ENCODE assay signal across 19 cellular contexts in the genomic region with DNA sequence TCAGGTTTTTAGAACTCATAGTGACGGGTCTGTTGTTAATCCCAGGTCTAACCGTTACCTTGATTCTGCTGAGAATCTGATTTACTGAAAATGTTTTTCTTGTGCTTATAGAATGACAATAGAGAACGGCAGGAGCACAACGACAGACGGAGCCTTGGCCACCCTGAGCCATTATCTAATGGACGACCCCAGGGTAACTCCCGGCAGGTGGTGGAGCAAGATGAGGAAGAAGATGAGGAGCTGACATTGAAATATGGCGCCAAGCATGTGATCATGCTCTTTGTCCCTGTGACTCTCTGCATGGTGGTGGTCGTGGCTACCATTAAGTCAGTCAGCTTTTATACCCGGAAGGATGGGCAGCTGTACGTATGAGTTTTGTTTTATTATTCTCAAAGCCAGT. TPM values are rescaled to one million over a fixed set of nuclear protein-coding genes. Genes with fewer than 3 reads are reported as not detected.
DNase-seq lines count a peak whose midpoint lies in the region; ATAC-seq and TF ChIP-seq lines count a peak whose summit lies in the region.
"Had no signal": no experiment of that assay in that cellular context is flagged by ENCODE, and none has a peak within 500 bp of the region (broad histone marks: within the 10 kb centered on the region; RNA-seq: fewer than 3 reads in every experiment).

No MANE protein-coding gene starts in this region.

- H3K79me2 ChIP-seq in GM23338 (replicated peaks; ENCODE audit: insufficient read depth) = no peaks in the 10 kb centered on the region

- TF ChIP-seq EP300 in ovary (IDR thresholded peaks at IDR 0.05) = no peak

- H3K9me3 Mint-ChIP-seq in GM23338 (no peaks in the 10 kb centered on the region), osteocyte (ENCODE audit: unreplicated experiment) (no peaks in the 10 kb centered on the region)

- H3K27me3 ChIP-seq in GM23338 (ENCODE audit: insufficient read depth) = no peaks in the 10 kb centered on the region
- H3K27me3 ChIP-seq in dorsolateral prefrontal cortex = no peaks in the 10 kb centered on the region
- H3K27me3 ChIP-seq in ovary = no peaks in the 10 kb centered on the region
- H3K27me3 ChIP-seq in BE2C = no peaks in the 10 kb centered on the region
- H3K27me3 ChIP-seq: SJCRH30 had no signal

- peak overlapping the region; percentile 58; the same call in 1 of the 2 replicates for H3K4me2 ChIP-seq in GM23338
- H3K4me2 ChIP-seq: A549, KMS-11 had no signal

- H3K36me3 ChIP-seq in GM23338 (ENCODE audit: insufficient read depth) (no peaks in the 10 kb centered on the region; the same call in 1 of the 2 replicates), ovary (no peaks in the 10 kb centered on the region), BE2C (peaks cover 14% of the 10 kb centered on the region)
- H3K36me3 ChIP-seq: SJCRH30 had no signal

- no peaks in the 10 kb centered on the region for H3K9me3 ChIP-seq in ovary
- no peaks in the 10 kb centered on the region for H3K9me3 ChIP-seq in BE2C
- H3K9me3 ChIP-seq: A549, SJCRH30 had no signal

- H3K4me3 Mint-ChIP-seq in GM23338 (no peak overlapping the region), osteocyte (ENCODE audit: unreplicated experiment) (no peak overlapping the region)
- H3K4me3 Mint-ChIP-seq: B cell had no signal

- H3F3A ChIP-seq in GM23338 (replicated peaks; ENCODE audit: low read depth) = peaks cover 15% of the 10 kb centered on the region

- H3K27me3 Mint-ChIP-seq in GM23338 (ENCODE audit: insufficient read depth, low read depth, poor library complexity) (peaks cover 3% of the 10 kb centered on the region), osteocyte (ENCODE audit: unreplicated experiment) (no peaks in the 10 kb centered on the region)
- H3K27me3 Mint-ChIP-seq: B cell had no signal

- 82 to 87% (median 83%) methylated on average over 11 of the region's 11 CpGs for WGBS in ovary, 3 donors

- H3K27ac Mint-ChIP-seq in GM23338 = no peak overlapping the region; the same call in 1 of the 2 replicates
- H3K27ac Mint-ChIP-seq in osteocyte (ENCODE audit: unreplicated experiment) = no peak overlapping the region
- H3K27ac Mint-ChIP-seq: B cell had no signal

- H3K4me1 Mint-ChIP-seq in GM23338 (peaks cover 20% of the 10 kb centered on the region), osteocyte (ENCODE audit: unreplicated experiment) (no peaks in the 10 kb centered on the region)
- H3K4me1 Mint-ChIP-seq: B cell had no signal

- intact Hi-C loops in dorsolateral prefrontal cortex (cut with DNase I) = loop anchor here (5.0 to 10.0 kb wide), 4 partner anchors 52 to 302 kb away; no protein-coding TSS in a partner anchor
- intact Hi-C loops in ovary (cut with DNase I) = loop anchor here (5.0 to 10.0 kb wide), 4 partner anchors 104 to 304 kb away; no protein-coding TSS in a partner anchor

- H3K36me3 Mint-ChIP-seq in GM23338 (ENCODE audit: low read depth) = peaks cover 41% of the 10 kb centered on the region
- H3K36me3 Mint-ChIP-seq in osteocyte (ENCODE audit: unreplicated experiment) = peaks cover 46% of the 10 kb centered on the region

- no peaks in the 10 kb centered on the region for H3K9me2 ChIP-seq in GM23338 (ENCODE audit: insufficient read depth)

- peaks cover 15% of the 10 kb centered on the region for H3K4me1 ChIP-seq in GM23338 (ENCODE audit: insufficient read depth)
- H3K4me1 ChIP-seq in ovary (ENCODE audit: insufficient read depth) = no peaks in the 10 kb centered on the region
- H3K4me1 ChIP-seq in BE2C = no peaks in the 10 kb centered on the region
- H3K4me1 ChIP-seq: A549, SJCRH30 had no signal

- no peak overlapping the region for H3K27ac ChIP-seq in GM23338 (ENCODE audit: low read depth)
- peak overlapping the region; percentile 54 for H3K27ac ChIP-seq in VCaP
- peak overlapping the region in 53 of 59 donors; percentile 30 to 99 (median 96) for H3K27ac ChIP-seq in dorsolateral prefrontal cortex
- no peak overlapping the region for H3K27ac ChIP-seq in ovary
- H3K27ac ChIP-seq: A549, KMS-11, SJCRH30 had no signal

- peaks cover 7% of the 10 kb centered on the region for H4K20me1 ChIP-seq in GM23338 (replicated peaks; ENCODE audit: insufficient read depth)

- H3K4me3 ChIP-seq in GM23338 = no peak overlapping the region
- no peak overlapping the region for H3K4me3 ChIP-seq in dorsolateral prefrontal cortex
- no peak overlapping the region for H3K4me3 ChIP-seq in ovary
- H3K4me3 ChIP-seq in BE2C (ENCODE audit: low read depth, low read length) = no peak overlapping the region
- H3K4me3 ChIP-seq: A549, SJCRH30 had no signal

- no peak overlapping the region for H2AFZ ChIP-seq in GM23338

- peak; percentile 11 for DNase-seq in GM23338 (ENCODE audit: low spot score)
- no peak for DNase-seq in dorsolateral prefrontal cortex
- DNase-seq in osteocyte (ENCODE audit: extremely low spot score, unreplicated experiment) = peak; percentile 57
- DNase-seq in ovary = no peak
- DNase-seq in BE2C = no peak
- DNase-seq in GM20000 (ENCODE audit: low spot score) = no peak
- no peak for DNase-seq in DMS79 (lab: John Stamatoyannopoulos, UW)
- DNase-seq: HCEC 1CT, IMR-90, MV-4-11, NCI-H187, NCI-H446, NCI-H526, OCI-M1, SJCRH30 had no signal

- TF ChIP-seq POLR2A in ovary (IDR thresholded peaks at IDR 0.05) = no peak

- ATAC-seq in GM23338 = peak; percentile 73
- ATAC-seq: A549 had no signal

- TF ChIP-seq CTCF in GM23338 (conservative IDR thresholded peaks at IDR 0.05; ENCODE audit: low read depth in 2 of 2) = no peak
- no peak for TF ChIP-seq CTCF in VCaP (conservative IDR thresholded peaks at IDR 0.05)
- no peak for TF ChIP-seq CTCF in dorsolateral prefrontal cortex (IDR thresholded peaks at IDR 0.05 in 54 of 56, conservative IDR thresholded peaks at IDR 0.05 in 2 of 56; ENCODE audit: low read depth in 1 of 56, partially characterized antibody in 56 of 56)
- TF ChIP-seq CTCF in osteocyte (IDR thresholded peaks at IDR 0.05) = no peak
- no peak for TF ChIP-seq CTCF in ovary (IDR thresholded peaks at IDR 0.05)
- no peak for TF ChIP-seq CTCF in BE2C (IDR thresholded peaks at IDR 0.05; ENCODE audit: low read depth, low read length)
- no peak for TF ChIP-seq CTCF in GM20000 (IDR thresholded peaks at IDR 0.05; ENCODE audit: extremely low read depth, missing control alignments)

TF ChIP-seq in GM23338, 12 proteins besides CTCF, POLR2A, EP300 and RAD21 (continues in another document):
- peak; percentile 48; the same call in 1 of the 2 replicates for TF ChIP-seq NANOG (IDR thresholded peaks at IDR 0.05; ENCODE audit: borderline replicate concordance)

RNA-seq across cellular contexts. Expression of gene PSEN1, which starts 34.4 kb away (rescaled TPM):
- 35.7 and 38.7 TPM in 2 replicates for total RNA-seq in GM23338 (2014; rRNA removed; shearing (Covaris generic))
- 12.6 and 14.6 TPM in 2 replicates for polyA plus RNA-seq in GM23338 (2016; fragmentation: Nextera tagmentation; extraction: Ambion mirVana)
- total RNA-seq in dorsolateral prefrontal cortex = 100 to 1,000 TPM in 44 of 120 experiments, 10 to 100 TPM in 76; 53.3 to 206 (median 92.7) TPM
- 64.4 and 64.6 TPM in 2 replicates for total RNA-seq in osteocyte
- total RNA-seq in ovary = 10 to 100 TPM; 33.4 to 48.8 (median 44.0) TPM
- polyA plus RNA-seq in ovary = 10 to 100 TPM; 21.7 to 73.1 TPM
- polyA plus RNA-seq in BE2C (2012; ENCODE audit: insufficient read depth, insufficient read length, low read depth) = 13.4 TPM

Comparison
In these comparisons a context has a peak if more than half of its experiments do, and no peak if none do; other contexts are left out.
1. DNase-seq: peak in GM23338 (single experiment) and osteocyte (single experiment); none in dorsolateral prefrontal cortex (0 of 10), ovary (0 of 5), BE2C (single experiment), GM20000 (single experiment) and DMS79 (single experiment).
2. H3K27ac ChIP-seq: peak in VCaP (single experiment) and dorsolateral prefrontal cortex (53 of 59); none in GM23338 (single experiment) and ovary (0 of 2).